1 cellular context compared by ENCODE assay signal in the genomic region with DNA sequence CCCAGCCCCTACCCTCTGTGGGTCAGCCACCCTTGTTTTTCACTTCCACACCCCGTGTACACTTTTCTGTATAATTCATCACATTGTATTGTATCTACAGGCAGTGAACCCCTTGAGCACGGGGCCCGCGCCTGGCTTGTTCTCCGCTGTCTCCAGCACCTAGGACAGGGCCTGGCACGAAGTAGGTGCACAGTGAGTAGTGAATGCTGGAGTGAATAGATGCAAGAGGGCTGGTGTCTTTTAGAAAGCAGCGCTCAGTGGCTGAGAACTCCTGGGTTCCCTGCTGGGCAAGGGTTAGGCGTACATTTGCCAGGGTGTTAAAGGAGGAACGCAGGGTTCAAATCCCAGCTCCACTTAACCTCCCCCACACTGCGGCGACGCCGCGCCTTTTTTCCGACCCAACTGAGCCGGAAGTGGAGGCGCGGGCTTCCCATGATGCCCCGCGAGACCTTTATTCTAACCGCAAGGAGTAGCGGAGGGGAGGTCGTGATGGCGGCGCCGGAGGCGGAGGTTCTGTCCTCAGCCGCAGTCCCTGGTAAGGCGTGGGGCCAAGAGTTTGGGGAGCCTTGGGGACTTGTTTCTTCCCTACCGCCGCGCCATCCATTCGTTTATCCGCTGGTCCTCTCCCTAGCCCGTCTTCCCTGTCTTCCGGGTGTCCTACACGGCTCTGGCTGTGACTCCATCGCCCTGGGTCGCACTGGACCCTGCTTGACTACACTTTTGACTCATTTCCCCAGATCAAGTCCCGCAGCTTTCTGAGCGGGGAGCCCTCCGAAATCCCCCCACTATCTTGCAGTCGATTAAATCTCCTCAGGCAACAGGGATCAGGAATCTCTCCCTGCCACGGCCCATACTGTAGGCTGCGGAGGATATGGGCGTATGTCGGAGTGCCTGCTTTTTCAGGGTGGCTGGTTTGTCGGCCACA.
TF ChIP-seq lines count a peak whose summit lies in the region.

A gene with protein sequence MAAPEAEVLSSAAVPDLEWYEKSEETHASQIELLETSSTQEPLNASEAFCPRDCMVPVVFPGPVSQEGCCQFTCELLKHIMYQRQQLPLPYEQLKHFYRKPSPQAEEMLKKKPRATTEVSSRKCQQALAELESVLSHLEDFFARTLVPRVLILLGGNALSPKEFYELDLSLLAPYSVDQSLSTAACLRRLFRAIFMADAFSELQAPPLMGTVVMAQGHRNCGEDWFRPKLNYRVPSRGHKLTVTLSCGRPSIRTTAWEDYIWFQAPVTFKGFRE (plus strand): TSS at position 454 of the 925 bp plus-strand sequence. CDS start 36 bp downstream, at position 490.

TF ChIP-seq in HepG2, 621 proteins besides CTCF, POLR2A, EP300 and RAD21 (continued from another document and continues in another):
- TF ChIP-seq, protein P1, sequence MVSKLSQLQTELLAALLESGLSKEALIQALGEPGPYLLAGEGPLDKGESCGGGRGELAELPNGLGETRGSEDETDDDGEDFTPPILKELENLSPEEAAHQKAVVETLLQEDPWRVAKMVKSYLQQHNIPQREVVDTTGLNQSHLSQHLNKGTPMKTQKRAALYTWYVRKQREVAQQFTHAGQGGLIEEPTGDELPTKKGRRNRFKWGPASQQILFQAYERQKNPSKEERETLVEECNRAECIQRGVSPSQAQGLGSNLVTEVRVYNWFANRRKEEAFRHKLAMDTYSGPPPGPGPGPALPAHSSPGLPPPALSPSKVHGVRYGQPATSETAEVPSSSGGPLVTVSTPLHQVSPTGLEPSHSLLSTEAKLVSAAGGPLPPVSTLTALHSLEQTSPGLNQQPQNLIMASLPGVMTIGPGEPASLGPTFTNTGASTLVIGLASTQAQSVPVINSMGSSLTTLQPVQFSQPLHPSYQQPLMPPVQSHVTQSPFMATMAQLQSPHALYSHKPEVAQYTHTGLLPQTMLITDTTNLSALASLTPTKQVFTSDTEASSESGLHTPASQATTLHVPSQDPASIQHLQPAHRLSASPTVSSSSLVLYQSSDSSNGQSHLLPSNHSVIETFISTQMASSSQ (IDR thresholded peaks at IDR 0.05; ENCODE audit: low read depth), result 0 out of 2 replicates have a peak, but pooled peaks have one; percentile 15
- TF ChIP-seq, protein P1 (CRISPR knock-in tag; IDR thresholded peaks at IDR 0.05; ENCODE audit: borderline replicate concordance), result peak; percentile 34; the same call in 1 of the 2 replicates
- TF ChIP-seq HNRNPLL (IDR thresholded peaks at IDR 0.05; ENCODE audit: low read depth, low read length, poor library complexity, severe bottlenecking) (peak; percentile 88), CBFB (CRISPR knock-in tag; IDR thresholded peaks at IDR 0.05) (peak; percentile 98), ZNF816 (CRISPR knock-in tag; IDR thresholded peaks at IDR 0.05; ENCODE audit: borderline replicate concordance) (peak; percentile 86; the same call in 1 of the 2 replicates), SMAD9 (CRISPR knock-in tag; IDR thresholded peaks at IDR 0.05) (no peak; the same call in 1 of the 2 replicates), RFX1 (IDR thresholded peaks at IDR 0.05) (no peak), SP5 (CRISPR knock-in tag; IDR thresholded peaks at IDR 0.05; ENCODE audit: borderline replicate concordance, low read depth) (peak; percentile 36; the same call in 1 of the 2 replicates), CCDC6 (CRISPR knock-in tag; IDR thresholded peaks at IDR 0.05) (0 out of 2 replicates have a peak, but pooled peaks have one; percentile 35), FOSL2 (CRISPR knock-in tag; IDR thresholded peaks at IDR 0.05) (peak; percentile 56; the same call in 1 of the 2 replicates), ONECUT2 (CRISPR knock-in tag; IDR thresholded peaks at IDR 0.05) (peak; percentile 49), PPARG (CRISPR knock-in tag; conservative IDR thresholded peaks at IDR 0.05) (no peak), DNMT1 (CRISPR knock-in tag; IDR thresholded peaks at IDR 0.05) (0 out of 2 replicates have a peak, but pooled peaks have one; percentile 65), PRMT3 (CRISPR knock-in tag; IDR thresholded peaks at IDR 0.05; ENCODE audit: borderline replicate concordance, low read depth) (no peak), ATF7-NPFF (CRISPR knock-in tag; IDR thresholded peaks at IDR 0.05; ENCODE audit: low read depth) (peak; percentile 54; the same call in 1 of the 2 replicates), HOXD1 (CRISPR knock-in tag; IDR thresholded peaks at IDR 0.05) (peak; percentile 22; the same call in 1 of the 2 replicates), ZFP82 (CRISPR knock-in tag; IDR thresholded peaks at IDR 0.05; ENCODE audit: borderline replicate concordance) (no peak), ZKSCAN5 (CRISPR knock-in tag; IDR thresholded peaks at IDR 0.05) (no peak), CEBPB (IDR thresholded peaks at IDR 0.05; ENCODE audit: borderline replicate concordance, low read depth, low read length) (no peak), FIP1L1 (IDR thresholded peaks at IDR 0.05; ENCODE audit: borderline replicate concordance, insufficient read depth, low read depth, low read length) (no peak)
- TF ChIP-seq, protein P2, sequence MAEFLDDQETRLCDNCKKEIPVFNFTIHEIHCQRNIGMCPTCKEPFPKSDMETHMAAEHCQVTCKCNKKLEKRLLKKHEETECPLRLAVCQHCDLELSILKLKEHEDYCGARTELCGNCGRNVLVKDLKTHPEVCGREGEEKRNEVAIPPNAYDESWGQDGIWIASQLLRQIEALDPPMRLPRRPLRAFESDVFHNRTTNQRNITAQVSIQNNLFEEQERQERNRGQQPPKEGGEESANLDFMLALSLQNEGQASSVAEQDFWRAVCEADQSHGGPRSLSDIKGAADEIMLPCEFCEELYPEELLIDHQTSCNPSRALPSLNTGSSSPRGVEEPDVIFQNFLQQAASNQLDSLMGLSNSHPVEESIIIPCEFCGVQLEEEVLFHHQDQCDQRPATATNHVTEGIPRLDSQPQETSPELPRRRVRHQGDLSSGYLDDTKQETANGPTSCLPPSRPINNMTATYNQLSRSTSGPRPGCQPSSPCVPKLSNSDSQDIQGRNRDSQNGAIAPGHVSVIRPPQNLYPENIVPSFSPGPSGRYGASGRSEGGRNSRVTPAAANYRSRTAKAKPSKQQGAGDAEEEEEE (CRISPR knock-in tag; IDR thresholded peaks at IDR 0.05; ENCODE audit: borderline replicate concordance), result no peak; the same call in 1 of the 2 replicates
- TF ChIP-seq, protein P3, sequence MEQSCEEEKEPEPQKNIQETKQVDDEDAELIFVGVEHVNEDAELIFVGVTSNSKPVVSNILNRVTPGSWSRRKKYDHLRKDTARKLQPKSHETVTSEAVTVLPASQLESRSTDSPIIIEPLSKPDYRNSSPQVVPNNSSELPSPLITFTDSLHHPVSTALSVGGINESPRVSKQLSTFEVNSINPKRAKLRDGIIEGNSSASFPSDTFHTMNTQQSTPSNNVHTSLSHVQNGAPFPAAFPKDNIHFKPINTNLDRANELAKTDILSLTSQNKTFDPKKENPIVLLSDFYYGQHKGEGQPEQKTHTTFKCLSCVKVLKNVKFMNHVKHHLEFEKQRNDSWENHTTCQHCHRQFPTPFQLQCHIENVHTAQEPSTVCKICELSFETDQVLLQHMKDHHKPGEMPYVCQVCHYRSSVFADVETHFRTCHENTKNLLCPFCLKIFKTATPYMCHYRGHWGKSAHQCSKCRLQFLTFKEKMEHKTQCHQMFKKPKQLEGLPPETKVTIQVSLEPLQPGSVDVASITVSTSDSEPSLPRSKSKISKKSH (CRISPR knock-in tag; IDR thresholded peaks at IDR 0.05; ENCODE audit: borderline replicate concordance), result peak; percentile 79
- TF ChIP-seq, protein P4, sequence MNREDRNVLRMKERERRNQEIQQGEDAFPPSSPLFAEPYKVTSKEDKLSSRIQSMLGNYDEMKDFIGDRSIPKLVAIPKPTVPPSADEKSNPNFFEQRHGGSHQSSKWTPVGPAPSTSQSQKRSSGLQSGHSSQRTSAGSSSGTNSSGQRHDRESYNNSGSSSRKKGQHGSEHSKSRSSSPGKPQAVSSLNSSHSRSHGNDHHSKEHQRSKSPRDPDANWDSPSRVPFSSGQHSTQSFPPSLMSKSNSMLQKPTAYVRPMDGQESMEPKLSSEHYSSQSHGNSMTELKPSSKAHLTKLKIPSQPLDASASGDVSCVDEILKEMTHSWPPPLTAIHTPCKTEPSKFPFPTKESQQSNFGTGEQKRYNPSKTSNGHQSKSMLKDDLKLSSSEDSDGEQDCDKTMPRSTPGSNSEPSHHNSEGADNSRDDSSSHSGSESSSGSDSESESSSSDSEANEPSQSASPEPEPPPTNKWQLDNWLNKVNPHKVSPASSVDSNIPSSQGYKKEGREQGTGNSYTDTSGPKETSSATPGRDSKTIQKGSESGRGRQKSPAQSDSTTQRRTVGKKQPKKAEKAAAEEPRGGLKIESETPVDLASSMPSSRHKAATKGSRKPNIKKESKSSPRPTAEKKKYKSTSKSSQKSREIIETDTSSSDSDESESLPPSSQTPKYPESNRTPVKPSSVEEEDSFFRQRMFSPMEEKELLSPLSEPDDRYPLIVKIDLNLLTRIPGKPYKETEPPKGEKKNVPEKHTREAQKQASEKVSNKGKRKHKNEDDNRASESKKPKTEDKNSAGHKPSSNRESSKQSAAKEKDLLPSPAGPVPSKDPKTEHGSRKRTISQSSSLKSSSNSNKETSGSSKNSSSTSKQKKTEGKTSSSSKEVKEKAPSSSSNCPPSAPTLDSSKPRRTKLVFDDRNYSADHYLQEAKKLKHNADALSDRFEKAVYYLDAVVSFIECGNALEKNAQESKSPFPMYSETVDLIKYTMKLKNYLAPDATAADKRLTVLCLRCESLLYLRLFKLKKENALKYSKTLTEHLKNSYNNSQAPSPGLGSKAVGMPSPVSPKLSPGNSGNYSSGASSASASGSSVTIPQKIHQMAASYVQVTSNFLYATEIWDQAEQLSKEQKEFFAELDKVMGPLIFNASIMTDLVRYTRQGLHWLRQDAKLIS (CRISPR knock-in tag; IDR thresholded peaks at IDR 0.05), result no peak
- TF ChIP-seq, protein P5, sequence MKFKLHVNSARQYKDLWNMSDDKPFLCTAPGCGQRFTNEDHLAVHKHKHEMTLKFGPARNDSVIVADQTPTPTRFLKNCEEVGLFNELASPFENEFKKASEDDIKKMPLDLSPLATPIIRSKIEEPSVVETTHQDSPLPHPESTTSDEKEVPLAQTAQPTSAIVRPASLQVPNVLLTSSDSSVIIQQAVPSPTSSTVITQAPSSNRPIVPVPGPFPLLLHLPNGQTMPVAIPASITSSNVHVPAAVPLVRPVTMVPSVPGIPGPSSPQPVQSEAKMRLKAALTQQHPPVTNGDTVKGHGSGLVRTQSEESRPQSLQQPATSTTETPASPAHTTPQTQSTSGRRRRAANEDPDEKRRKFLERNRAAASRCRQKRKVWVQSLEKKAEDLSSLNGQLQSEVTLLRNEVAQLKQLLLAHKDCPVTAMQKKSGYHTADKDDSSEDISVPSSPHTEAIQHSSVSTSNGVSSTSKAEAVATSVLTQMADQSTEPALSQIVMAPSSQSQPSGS (CRISPR knock-in tag; IDR thresholded peaks at IDR 0.05), result no peak
- TF ChIP-seq, protein P6, sequence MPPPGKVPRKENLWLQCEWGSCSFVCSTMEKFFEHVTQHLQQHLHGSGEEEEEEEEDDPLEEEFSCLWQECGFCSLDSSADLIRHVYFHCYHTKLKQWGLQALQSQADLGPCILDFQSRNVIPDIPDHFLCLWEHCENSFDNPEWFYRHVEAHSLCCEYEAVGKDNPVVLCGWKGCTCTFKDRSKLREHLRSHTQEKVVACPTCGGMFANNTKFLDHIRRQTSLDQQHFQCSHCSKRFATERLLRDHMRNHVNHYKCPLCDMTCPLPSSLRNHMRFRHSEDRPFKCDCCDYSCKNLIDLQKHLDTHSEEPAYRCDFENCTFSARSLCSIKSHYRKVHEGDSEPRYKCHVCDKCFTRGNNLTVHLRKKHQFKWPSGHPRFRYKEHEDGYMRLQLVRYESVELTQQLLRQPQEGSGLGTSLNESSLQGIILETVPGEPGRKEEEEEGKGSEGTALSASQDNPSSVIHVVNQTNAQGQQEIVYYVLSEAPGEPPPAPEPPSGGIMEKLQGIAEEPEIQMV (CRISPR knock-in tag; IDR thresholded peaks at IDR 0.05; ENCODE audit: low read depth), result peak; percentile 88
- TF ChIP-seq, protein P7, sequence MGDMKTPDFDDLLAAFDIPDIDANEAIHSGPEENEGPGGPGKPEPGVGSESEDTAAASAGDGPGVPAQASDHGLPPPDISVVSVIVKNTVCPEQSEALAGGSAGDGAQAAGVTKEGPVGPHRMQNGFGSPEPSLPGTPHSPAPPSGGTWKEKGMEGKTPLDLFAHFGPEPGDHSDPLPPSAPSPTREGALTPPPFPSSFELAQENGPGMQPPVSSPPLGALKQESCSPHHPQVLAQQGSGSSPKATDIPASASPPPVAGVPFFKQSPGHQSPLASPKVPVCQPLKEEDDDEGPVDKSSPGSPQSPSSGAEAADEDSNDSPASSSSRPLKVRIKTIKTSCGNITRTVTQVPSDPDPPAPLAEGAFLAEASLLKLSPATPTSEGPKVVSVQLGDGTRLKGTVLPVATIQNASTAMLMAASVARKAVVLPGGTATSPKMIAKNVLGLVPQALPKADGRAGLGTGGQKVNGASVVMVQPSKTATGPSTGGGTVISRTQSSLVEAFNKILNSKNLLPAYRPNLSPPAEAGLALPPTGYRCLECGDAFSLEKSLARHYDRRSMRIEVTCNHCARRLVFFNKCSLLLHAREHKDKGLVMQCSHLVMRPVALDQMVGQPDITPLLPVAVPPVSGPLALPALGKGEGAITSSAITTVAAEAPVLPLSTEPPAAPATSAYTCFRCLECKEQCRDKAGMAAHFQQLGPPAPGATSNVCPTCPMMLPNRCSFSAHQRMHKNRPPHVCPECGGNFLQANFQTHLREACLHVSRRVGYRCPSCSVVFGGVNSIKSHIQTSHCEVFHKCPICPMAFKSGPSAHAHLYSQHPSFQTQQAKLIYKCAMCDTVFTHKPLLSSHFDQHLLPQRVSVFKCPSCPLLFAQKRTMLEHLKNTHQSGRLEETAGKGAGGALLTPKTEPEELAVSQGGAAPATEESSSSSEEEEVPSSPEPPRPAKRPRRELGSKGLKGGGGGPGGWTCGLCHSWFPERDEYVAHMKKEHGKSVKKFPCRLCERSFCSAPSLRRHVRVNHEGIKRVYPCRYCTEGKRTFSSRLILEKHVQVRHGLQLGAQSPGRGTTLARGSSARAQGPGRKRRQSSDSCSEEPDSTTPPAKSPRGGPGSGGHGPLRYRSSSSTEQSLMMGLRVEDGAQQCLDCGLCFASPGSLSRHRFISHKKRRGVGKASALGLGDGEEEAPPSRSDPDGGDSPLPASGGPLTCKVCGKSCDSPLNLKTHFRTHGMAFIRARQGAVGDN (CRISPR knock-in tag; IDR thresholded peaks at IDR 0.05), result peak; percentile 100
- TF ChIP-seq, protein P8, sequence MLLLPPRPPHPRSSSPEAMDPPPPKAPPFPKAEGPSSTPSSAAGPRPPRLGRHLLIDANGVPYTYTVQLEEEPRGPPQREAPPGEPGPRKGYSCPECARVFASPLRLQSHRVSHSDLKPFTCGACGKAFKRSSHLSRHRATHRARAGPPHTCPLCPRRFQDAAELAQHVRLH (CRISPR knock-in tag; IDR thresholded peaks at IDR 0.05; ENCODE audit: borderline replicate concordance, low read depth), result peak; percentile 89; the same call in 1 of the 2 replicates
